ENCODE assay signal across 18 cellular contexts in genomic region chr1:17112076-17112475, GRCh38. TPM values are rescaled to one million over a fixed set of nuclear protein-coding genes. Genes with fewer than 3 reads are reported as not detected.
DNase-seq lines count a peak whose midpoint lies in the region; ATAC-seq and TF ChIP-seq lines count a peak whose summit lies in the region.
"Had no signal": no experiment of that assay in that cellular context is flagged by ENCODE, and none has a peak within 500 bp of the region (broad histone marks: within the 10 kb centered on the region; RNA-seq: fewer than 3 reads in every experiment).

No MANE protein-coding gene starts in this region.

- H2BK15ac ChIP-seq in neuronal stem cell (ENCODE audit: low read length) = peak overlapping the region; percentile 38

- no peaks in the 10 kb centered on the region for H3K79me2 ChIP-seq in SK-N-SH (ENCODE audit: insufficient read depth)

- WGBS in SK-N-SH (ENCODE audit: low lambda C conversion rate) = 80% methylated on average over 3 of the region's 6 CpGs
- WGBS in neuronal stem cell (ENCODE audit: extremely low coverage in 2 of 2, insufficient read length in 2 of 2, insufficient replicate concordance in 1 of 2), 2 donors = no CpG with 5 or more reads among the region's 6 CpGs
- WGBS in suprapubic skin = 52% methylated on average over 2 of the region's 6 CpGs
- 53 to 80% methylated on average over 3 to 5 of the region's 6 CpGs for WGBS in lower leg skin, 2 donors

- H2AFZ ChIP-seq in SK-N-SH (ENCODE audit: low read depth) = no peak overlapping the region
- no peak overlapping the region for H2AFZ ChIP-seq in neuronal stem cell (ENCODE audit: low read length)

- peak; percentile 36 for DNase-seq in SK-N-SH
- no peak for DNase-seq in dorsolateral prefrontal cortex
- no peak for DNase-seq in neuronal stem cell (ENCODE audit: low spot score)
- no peak for DNase-seq in suprapubic skin (ENCODE audit: low spot score in 2 of 2)
- no peak for DNase-seq in NCI-H1092 treated with DMSO at 0.1 percent for 48 hours (lab: John Stamatoyannopoulos, UW)
- DNase-seq in lower leg skin (ENCODE audit: low spot score in 2 of 2) = no peak
- DNase-seq: Caco-2; DMS53; HCEC 1CT; NCI-H1092; NCI-H1694; NCI-H345; NCI-H526 treated with DMSO at 0.1 percent for 48 hours; NK-92 treated with Interleukin-12 subunit alpha and Interleukin-12 subunit beta, amount 100 ng/mL, for 24 hours had no signal

- no peak for TF ChIP-seq RAD21 in SK-N-SH (IDR thresholded peaks at IDR 0.05; ENCODE audit: low read length)

- H4K91ac ChIP-seq in neuronal stem cell (ENCODE audit: low read depth, low read length, poor library complexity) = no peak overlapping the region

- H2BK120ac ChIP-seq in neuronal stem cell (ENCODE audit: low read depth, low read length) = no peak overlapping the region

- peak overlapping the region; percentile 23 for H4K8ac ChIP-seq in neuronal stem cell (ENCODE audit: low read depth, low read length)

- CTCF ChIA-PET in SK-N-SH (lab: Yijun Ruan, JAX) = interaction anchor here (0.9 to 1.7 kb wide), 5 partner anchors 11 to 126 kb away, joined by 3 to 6 read pairs (median 4); no protein-coding TSS in a partner anchor

- H3K23ac ChIP-seq in neuronal stem cell (ENCODE audit: low read depth, low read length, poor library complexity) = no peak overlapping the region

- no peaks in the 10 kb centered on the region for H3F3A ChIP-seq in SK-N-SH (replicated peaks; ENCODE audit: insufficient read depth)

- H3K4me3 ChIP-seq in SK-N-SH (ENCODE audit: low read depth in 2 of 2, low read length in 1 of 2) (no peak overlapping the region), dorsolateral prefrontal cortex (no peak overlapping the region), neuronal stem cell (ENCODE audit: low read length in 2 of 2) (no peak overlapping the region), suprapubic skin (no peak overlapping the region), lower leg skin (ENCODE audit: low read depth, poor library complexity, severe bottlenecking) (no peak overlapping the region)

- H4K20me1 ChIP-seq in SK-N-SH (ENCODE audit: insufficient read depth) = no peaks in the 10 kb centered on the region

- intact Hi-C loops in dorsolateral prefrontal cortex (cut with DNase I) (no loop called here), lower leg skin (cut with DNase I; ENCODE audit: low total_unique reads) (no loop called here)

- POLR2A ChIA-PET in SK-N-SH (lab: Yijun Ruan, JAX) = interaction anchor here (0.7 kb wide), 1 partner anchor 9 kb away, joined by 3 read pairs; no protein-coding TSS in a partner anchor

- peak overlapping the region; percentile 0 for H3K18ac ChIP-seq in neuronal stem cell (ENCODE audit: low read length)

- TF ChIP-seq CTCF in SK-N-SH (IDR thresholded peaks at IDR 0.05) = no peak
- TF ChIP-seq CTCF in dorsolateral prefrontal cortex (IDR thresholded peaks at IDR 0.05 in 54 of 56, conservative IDR thresholded peaks at IDR 0.05 in 2 of 56; ENCODE audit: low read depth in 1 of 56, partially characterized antibody in 56 of 56) = no peak
- TF ChIP-seq CTCF in suprapubic skin (IDR thresholded peaks at IDR 0.05) = no peak
- TF ChIP-seq CTCF in lower leg skin (IDR thresholded peaks at IDR 0.05) = no peak

- H3K4me1 ChIP-seq in SK-N-SH (ENCODE audit: control insufficient read depth in 1 of 2, insufficient read depth in 2 of 2, low read depth in 1 of 2, low read length in 1 of 2) (peaks cover 0 to 5% of the 10 kb centered on the region in 2 experiments; a peak in 1 of 4 replicates), neuronal stem cell (ENCODE audit: control insufficient read depth in 2 of 2, insufficient read depth in 1 of 2, low read depth in 1 of 2, low read length in 2 of 2) (peaks cover 0 to 3% of the 10 kb centered on the region in 2 donors), suprapubic skin (peaks cover 6% of the 10 kb centered on the region)

- no peak overlapping the region for H2BK5ac ChIP-seq in neuronal stem cell (ENCODE audit: low read length)

- H3K79me1 ChIP-seq in neuronal stem cell (ENCODE audit: low read depth, low read length) = no peaks in the 10 kb centered on the region

- TF ChIP-seq POLR2A in suprapubic skin (IDR thresholded peaks at IDR 0.05) (no peak), lower leg skin (IDR thresholded peaks at IDR 0.05) (no peak)

- no peak overlapping the region for H3K9ac ChIP-seq in SK-N-SH
- H3K9ac ChIP-seq in neuronal stem cell (ENCODE audit: low read depth, low read length, poor library complexity) = no peak overlapping the region

- H3K27ac ChIP-seq in SK-N-SH (ENCODE audit: low read depth in 2 of 2, low read length in 1 of 2) (no peak overlapping the region), dorsolateral prefrontal cortex (peak overlapping the region; percentile 33 to 99 (median 92)), neuronal stem cell (replicated peaks; ENCODE audit: low read length) (no peak overlapping the region), suprapubic skin (no peak overlapping the region)
- H3K27ac ChIP-seq: 22Rv1, C4-2B had no signal

- H3K4me2 ChIP-seq in SK-N-SH (no peak overlapping the region), neuronal stem cell (ENCODE audit: insufficient read depth, low read length, poor library complexity, severe bottlenecking) (no peak overlapping the region)

- ATAC-seq in SK-N-SH treated with all-trans-retinoic acid at 6 μM for 48 hours (no peak), HG03039 (IDR thresholded peaks at IDR 0.05; ENCODE audit: unreplicated experiment) (no peak)

- no peak overlapping the region for H2BK12ac ChIP-seq in neuronal stem cell (ENCODE audit: low read length)

- H3K14ac ChIP-seq in neuronal stem cell (ENCODE audit: low read length) = peak overlapping the region; percentile 3

- H3K9me2 ChIP-seq in SK-N-SH = no peaks in the 10 kb centered on the region

- TF ChIP-seq EP300 in SK-N-SH (IDR thresholded peaks at IDR 0.05; ENCODE audit: borderline replicate concordance in 1 of 2, low read depth in 1 of 2, low read length in 1 of 2) = no peak
- no peak for TF ChIP-seq EP300 in suprapubic skin (IDR thresholded peaks at IDR 0.05)

- peak overlapping the region; percentile 73 for H2AK5ac ChIP-seq in neuronal stem cell (ENCODE audit: low read depth, low read length)

- H3K27me3 ChIP-seq in SK-N-SH (ENCODE audit: insufficient read depth) (peaks cover 11% of the 10 kb centered on the region; the same call in 1 of the 2 replicates), dorsolateral prefrontal cortex (no peaks in the 10 kb centered on the region), neuronal stem cell (ENCODE audit: control insufficient read depth in 3 of 3, insufficient read depth in 3 of 3, low read depth in 1 of 3, low read length in 3 of 3) (peaks cover 0 to 41% (median 7%) of the 10 kb centered on the region in 3 experiments), suprapubic skin (peaks cover 17% of the 10 kb centered on the region)

- H3K36me3 ChIP-seq in SK-N-SH (replicated peaks in 1 of 2; ENCODE audit: control insufficient read depth in 1 of 2, insufficient read depth in 2 of 2, low read length in 1 of 2) = no peaks in the 10 kb centered on the region
- no peaks in the 10 kb centered on the region for H3K36me3 ChIP-seq in neuronal stem cell (replicated peaks in 1 of 2; ENCODE audit: control insufficient read depth in 2 of 2, insufficient read depth in 2 of 2, low read length in 2 of 2)
- H3K36me3 ChIP-seq in suprapubic skin = no peaks in the 10 kb centered on the region

- H3K9me3 ChIP-seq in SK-N-SH (no peaks in the 10 kb centered on the region), neuronal stem cell (replicated peaks in 1 of 2; ENCODE audit: control insufficient read depth in 2 of 2, insufficient read depth in 1 of 2, low read depth in 1 of 2, low read length in 2 of 2) (no peaks in the 10 kb centered on the region), suprapubic skin (no peaks in the 10 kb centered on the region)
- H3K9me3 ChIP-seq: Caco-2 had no signal

- H3K4ac ChIP-seq in neuronal stem cell (ENCODE audit: low read length) = no peak overlapping the region

TF ChIP-seq in SK-N-SH, 30 proteins besides CTCF, POLR2A, EP300 and RAD21 (continues in another document):
- no peak for TF ChIP-seq POLR2AphosphoS5 (IDR thresholded peaks at IDR 0.05; ENCODE audit: low read depth, low read length)
- TF ChIP-seq GABPA (IDR thresholded peaks at IDR 0.05; ENCODE audit: low read depth) = no peak
- TF ChIP-seq USF2 (IDR thresholded peaks at IDR 0.05; ENCODE audit: borderline replicate concordance, low read depth, low read length) = no peak

TF ChIP-seq in SK-N-SH treated with all-trans-retinoic acid at 6 μM for 48 hours, 23 proteins besides CTCF, POLR2A, EP300 and RAD21 (continues in another document):
- no peak for TF ChIP-seq ESRRG (CRISPR knock-in tag; IDR thresholded peaks at IDR 0.05)
- TF ChIP-seq CSDC2 (CRISPR knock-in tag; IDR thresholded peaks at IDR 0.05) = no peak
- TF ChIP-seq ZFP30 (CRISPR knock-in tag; IDR thresholded peaks at IDR 0.05) = no peak
- TF ChIP-seq TOX (CRISPR knock-in tag; IDR thresholded peaks at IDR 0.05; ENCODE audit: borderline replicate concordance) = no peak
- no peak for TF ChIP-seq ZC3H10 (CRISPR knock-in tag; IDR thresholded peaks at IDR 0.05)
- TF ChIP-seq ZNF565 (CRISPR knock-in tag; conservative IDR thresholded peaks at IDR 0.05; ENCODE audit: low read depth) = no peak
- TF ChIP-seq BACH2 (CRISPR knock-in tag; IDR thresholded peaks at IDR 0.05; ENCODE audit: borderline replicate concordance) = no peak
- no peak for TF ChIP-seq PPARA (CRISPR knock-in tag; IDR thresholded peaks at IDR 0.05; ENCODE audit: borderline replicate concordance)
- no peak for TF ChIP-seq ZFP3 (CRISPR knock-in tag; IDR thresholded peaks at IDR 0.05)
- no peak for TF ChIP-seq ARNTL (CRISPR knock-in tag; IDR thresholded peaks at IDR 0.05; ENCODE audit: borderline replicate concordance, low read depth)
- no peak for TF ChIP-seq OSR1 (CRISPR knock-in tag; IDR thresholded peaks at IDR 0.05)

RNA-seq across cellular contexts. Expression of gene PADI2, which starts 7.2 kb away (rescaled TPM):
- polyA plus RNA-seq in SK-N-SH (2012; rRNA removed) = 0.52 and 0.58 TPM in 2 replicates
- 0.42 and 0.59 TPM in 2 replicates for polyA plus RNA-seq in SK-N-SH (2012; cell fraction: cytosol; rRNA removed)
- 1.2 and 1.4 TPM in 2 replicates for polyA plus RNA-seq in SK-N-SH (2012; cell fraction: nucleus; rRNA removed)
- total RNA-seq in dorsolateral prefrontal cortex (100 to 1,000 TPM in 75 of 120 experiments, 10 to 100 TPM in 45; 50.7 to 418 (median 112) TPM), suprapubic skin (10 to 100 TPM; 15.4 to 27.2 (median 18.6) TPM), lower leg skin (10 to 100 TPM in 2 of 4 donors, 1 to 10 TPM in 2; 2.2 to 26.7 (median 15.3) TPM)
- polyA plus RNA-seq in neuronal stem cell (2013, experiment 1 of 2) = 0.43 TPM
- polyA plus RNA-seq in neuronal stem cell (2013, experiment 2 of 2) = 0.64 TPM

RNA-seq across cellular contexts. Expression of gene SDHB, which starts 58.2 kb away (rescaled TPM):
- 128 and 139 TPM in 2 replicates for polyA plus RNA-seq in SK-N-SH (2012; rRNA removed)
- polyA plus RNA-seq in SK-N-SH (2012; cell fraction: cytosol; rRNA removed) = 141 and 150 TPM in 2 replicates
- 65.8 and 77.3 TPM in 2 replicates for polyA plus RNA-seq in SK-N-SH (2012; cell fraction: nucleus; rRNA removed)
- total RNA-seq in dorsolateral prefrontal cortex (100 to 1,000 TPM in 9 of 120 experiments, 10 to 100 TPM in 111; 48.8 to 115 (median 83.6) TPM), suprapubic skin (10 to 100 TPM; 69.0 to 98.3 (median 90.5) TPM), lower leg skin (100 to 1,000 TPM in 1 of 4 donors, 10 to 100 TPM in 3; 77.6 to 154 (median 86.2) TPM)
- polyA plus RNA-seq in neuronal stem cell (2013, experiment 1 of 2) = 64.9 TPM
- 62.5 TPM for polyA plus RNA-seq in neuronal stem cell (2013, experiment 2 of 2)

Comparison
In these comparisons a context has a peak if more than half of its experiments do, and no peak if none do; other contexts are left out.
1. H3K27ac ChIP-seq: peak in dorsolateral prefrontal cortex (59 of 59); none in SK-N-SH (0 of 2), neuronal stem cell (single experiment) and suprapubic skin (single experiment).